In the genomic region with DNA sequence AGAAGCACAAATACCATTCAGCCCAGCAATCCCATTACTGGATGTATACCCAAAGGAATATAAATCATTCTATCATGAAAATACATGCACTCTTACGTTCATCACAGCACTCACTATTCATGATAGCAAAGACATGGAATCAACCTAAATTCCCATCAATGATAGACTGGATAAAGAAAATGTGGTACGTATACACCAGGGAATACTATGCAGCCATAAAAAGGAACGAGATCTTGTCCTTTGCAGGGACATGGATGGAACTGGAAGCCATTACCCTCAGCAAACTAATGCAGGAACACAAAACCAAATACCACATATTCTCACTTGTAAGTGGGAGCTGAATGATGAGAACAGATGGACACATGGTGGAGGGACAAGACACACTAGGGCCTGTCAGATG, we compare ENCODE assay signal across 17 cellular contexts. TPM values are rescaled to one million over a fixed set of nuclear protein-coding genes. Genes with fewer than 3 reads are reported as not detected.
"Had no signal": no experiment of that assay in that cellular context is flagged by ENCODE, and none has a peak within 500 bp of the region (broad histone marks: within the 10 kb centered on the region; RNA-seq: fewer than 3 reads in every experiment).

No MANE protein-coding gene starts in this region.

RNA-seq across cellular contexts. Expression of gene ACSM6, which starts 46.1 kb away (rescaled TPM):
- total RNA-seq: activated naive CD4-positive, alpha-beta T cell treated with anti-CD3 and anti-CD28 coated beads for 36 hours; activated naive CD4-positive, alpha-beta T cell treated with anti-CD3 and anti-CD28 coated beads, Interleukin-2, amount 50 U/mL, for 72 hours; activated naive CD8-positive, alpha-beta T cell treated with anti-CD3 and anti-CD28 coated beads for 36 hours; activated naive CD8-positive, alpha-beta T cell treated with anti-CD3 and anti-CD28 coated beads, Interleukin-2, amount 10 ng/mL, durations not matched to agents 7 days and 5 days; activated T-cell treated with anti-CD3 and anti-CD28 coated beads, Interleukin-2, amount 50 U/mL, for 4 hours; activated T-cell treated with anti-CD3 and anti-CD28 coated beads, Interleukin-2, amount 50 U/mL, for 72 hours; activated T-helper 1 cell treated with anti-CD3 and anti-CD28 coated beads, Interleukin-12 subunit alpha, Interleukin-12 subunit beta, Interleukin-2, Interleukin-4 antibody, amounts not matched to agents 30 ng/mL and 10 ng/mL and 1 ng/mL, durations not matched to agents 14 hours and 24 hours and 36 hours; activated T-helper 17 cell treated with anti-CD3 and anti-CD28 coated beads, Interleukin-2, amount 50 U/mL, for 72 hours; activated T-helper 2 cell treated with anti-CD3 and anti-CD28 coated beads, Interferon-gamma antibody, Interleukin-2, Interleukin-4, amounts not matched to agents 10 μg/mL and 5 μg/mL and 100 μg/mL, durations not matched to agents 14 hours and 24 hours and 36 hours; adrenal gland; ascending aorta; astrocyte; bronchial epithelial cell; cardiac muscle cell; cerebellum; chondrocyte had no signal
- polyA plus RNA-seq: adrenal gland, aorta had no signal
